ENCODE assay signal across 11 cellular contexts in genomic region chr14:31127690-31128089, GRCh38.
DNase-seq lines count a peak whose midpoint lies in the region; ATAC-seq and TF ChIP-seq lines count a peak whose summit lies in the region.
"Had no signal": no experiment of that assay in that cellular context is flagged by ENCODE, and none has a peak within 500 bp of the region (broad histone marks: within the 10 kb centered on the region; RNA-seq: fewer than 3 reads in every experiment).

No MANE protein-coding gene starts in this region.

- peak; percentile 1 for DNase-seq in ACHN
- peak; percentile 89 for DNase-seq in central memory CD4-positive, alpha-beta T cell
- no peak for DNase-seq in GDM1 (lab: John Stamatoyannopoulos, UW)
- DNase-seq in Right ventricle myocardium superior, result no peak
- no peak for DNase-seq in ovary
- DNase-seq in HK-2 (ENCODE audit: unreplicated experiment), result no peak
- DNase-seq: foreskin keratinocyte, NCI-H526 treated with DMSO at 0.1 percent for 48 hours had no signal

- intact Hi-C loops in Right ventricle myocardium superior (cut with DNase I) (no loop called here), ovary (cut with DNase I) (no loop called here)

- no peak for TF ChIP-seq POLR2A in ovary (IDR thresholded peaks at IDR 0.05)

- H3K27ac ChIP-seq in ovary, result no peak overlapping the region
- H3K27ac ChIP-seq: foreskin keratinocyte, skin epidermis had no signal

- H3K27me3 ChIP-seq in ovary, result no peaks in the 10 kb centered on the region
- H3K27me3 ChIP-seq: foreskin keratinocyte had no signal

- no peaks in the 10 kb centered on the region for H3K9me3 ChIP-seq in ovary

- ATAC-seq in GM18520 (IDR thresholded peaks at IDR 0.05; ENCODE audit: unreplicated experiment) (peak; percentile 92), HG03378 (IDR thresholded peaks at IDR 0.05; ENCODE audit: unreplicated experiment) (peak; percentile 79), Right ventricle myocardium superior (ENCODE audit: poor library complexity) (no peak)
- ATAC-seq: foreskin keratinocyte had no signal

- TF ChIP-seq EP300 in ovary (IDR thresholded peaks at IDR 0.05), result no peak

- no peaks in the 10 kb centered on the region for H3K36me3 ChIP-seq in ovary

- no peaks in the 10 kb centered on the region for H3K4me1 ChIP-seq in ovary (ENCODE audit: insufficient read depth)
- H3K4me1 ChIP-seq: foreskin keratinocyte had no signal

- in situ Hi-C loops in ACHN (cut with HindIII; ENCODE audit: low pct_ligation_motif_present, low pct_unique_long_range_greater_than_20kb, low sequenced_read_pairs), result no loop called here

- H3K4me3 ChIP-seq in ovary, result no peak overlapping the region
- H3K4me3 ChIP-seq: skin epidermis had no signal

- no peak for TF ChIP-seq CTCF in ovary (IDR thresholded peaks at IDR 0.05)

Comparison
In these comparisons a context has a peak if more than half of its experiments do, and no peak if none do; other contexts are left out.
1. DNase-seq: peak in ACHN (single experiment) and central memory CD4-positive, alpha-beta T cell (single experiment); none in GDM1 (single experiment), Right ventricle myocardium superior (single experiment), ovary (0 of 5) and HK-2 (single experiment).